8 cellular contexts compared by ENCODE assay signal in genomic region chr1:45012639-45013278, GRCh38. TPM values are rescaled to one million over a fixed set of nuclear protein-coding genes. Genes with fewer than 3 reads are reported as not detected.
DNase-seq lines count a peak whose midpoint lies in the region; ATAC-seq and TF ChIP-seq lines count a peak whose summit lies in the region.

No MANE protein-coding gene starts in this region.

- H3K27ac ChIP-seq in DOHH2 (ENCODE audit: low read depth, low read length), result no peak overlapping the region
- no peak overlapping the region for H3K27ac ChIP-seq in Karpas-422 (ENCODE audit: low read length)
- H3K27ac ChIP-seq in coronary artery, result peak overlapping the region; percentile 63 to 90
- peak overlapping the region; percentile 87 to 88 for H3K27ac ChIP-seq in left lung

- no peaks in the 10 kb centered on the region; the same call in 1 of the 2 replicates for H4K20me1 ChIP-seq in DOHH2 (ENCODE audit: control insufficient read depth, insufficient read depth, low read depth, low read length)
- no peaks in the 10 kb centered on the region for H4K20me1 ChIP-seq in Karpas-422 (ENCODE audit: insufficient read depth, low read depth, low read length)

- H3K79me2 ChIP-seq in DOHH2 (ENCODE audit: control insufficient read depth, low read length) (peaks cover 17% of the 10 kb centered on the region), Karpas-422 (ENCODE audit: low read length) (peaks cover 20% of the 10 kb centered on the region; the same call in 1 of the 2 replicates)

- ATAC-seq in left lung (peak; percentile 63), HG03342 (IDR thresholded peaks at IDR 0.05; ENCODE audit: unreplicated experiment) (no peak), HG03095 (IDR thresholded peaks at IDR 0.05; ENCODE audit: unreplicated experiment) (no peak)

- H3K9me2 ChIP-seq in DOHH2 (replicated peaks; ENCODE audit: control insufficient read depth, low read length), result no peaks in the 10 kb centered on the region
- no peaks in the 10 kb centered on the region for H3K9me2 ChIP-seq in Karpas-422 (replicated peaks; ENCODE audit: insufficient read depth, low read length)

- DNase-seq in Karpas-422, result peak; percentile 70
- DNase-seq in UCSD-AML1 (lab: John Stamatoyannopoulos, UW; ENCODE audit: unreplicated experiment), result peak; percentile 83
- DNase-seq in coronary artery (ENCODE audit: low spot score), result no peak
- peak; percentile 81 to 89 for DNase-seq in left lung
- peak; percentile 25 for DNase-seq in stimulated activated CD4-positive, alpha-beta T cell treated with anti-CD3 and anti-CD28 coated beads, Interleukin-2, amount 100 ng/mL, for 4 hours (ENCODE audit: low read depth)

- intact Hi-C loops in left lung (cut with DNase I), result loop anchor here in 1 of 2 donors (5.0 to 10.0 kb wide), 2 partner anchors 290 to 482 kb away; partner anchors contain the start of gene TESK2

- H3K36me3 ChIP-seq in DOHH2 (ENCODE audit: control insufficient read depth, low read length) (peaks cover 17% of the 10 kb centered on the region), Karpas-422 (ENCODE audit: insufficient read depth, low read length) (0 out of 2 replicates have a peak, but pooled peaks cover 6% of the 10 kb centered on the region), left lung (peaks cover 0 to 42% of the 10 kb centered on the region in 2 donors)

- H3K4me1 ChIP-seq in DOHH2 (ENCODE audit: control insufficient read depth, low read length), result peaks cover 30% of the 10 kb centered on the region
- H3K4me1 ChIP-seq in Karpas-422 (ENCODE audit: low read length), result peaks cover 32% of the 10 kb centered on the region
- peaks cover 18 to 52% of the 10 kb centered on the region in 2 donors for H3K4me1 ChIP-seq in left lung

- H3K9ac ChIP-seq in Karpas-422 (ENCODE audit: low read length), result peak overlapping the region; percentile 83

- TF ChIP-seq CTCF in DOHH2 (IDR thresholded peaks at IDR 0.05; ENCODE audit: low read depth, low read length, poor library complexity, severe bottlenecking), result no peak
- TF ChIP-seq CTCF in coronary artery (IDR thresholded peaks at IDR 0.05), result no peak
- TF ChIP-seq CTCF in left lung (IDR thresholded peaks at IDR 0.05), result no peak

- H3K4me3 ChIP-seq in DOHH2 (ENCODE audit: low read length), result peak overlapping the region; percentile 92
- peak overlapping the region; percentile 91 for H3K4me3 ChIP-seq in Karpas-422 (ENCODE audit: low read length)
- H3K4me3 ChIP-seq in coronary artery, result peak overlapping the region; percentile 99
- H3K4me3 ChIP-seq in left lung, result peak overlapping the region; percentile 64 to 86

- H2AFZ ChIP-seq in Karpas-422 (ENCODE audit: low read length), result peak overlapping the region; percentile 73

- H3K27me3 ChIP-seq in DOHH2 (ENCODE audit: control insufficient read depth, low read length), result no peaks in the 10 kb centered on the region
- H3K27me3 ChIP-seq in Karpas-422 (ENCODE audit: low read length), result no peaks in the 10 kb centered on the region
- no peaks in the 10 kb centered on the region for H3K27me3 ChIP-seq in left lung

- H3K4me2 ChIP-seq in DOHH2 (ENCODE audit: low read length), result peak overlapping the region; percentile 94
- H3K4me2 ChIP-seq in Karpas-422 (ENCODE audit: low read depth, low read length, poor library complexity, severe bottlenecking), result peak overlapping the region; percentile 94

- H3K9me3 ChIP-seq in DOHH2 (ENCODE audit: control insufficient read depth, insufficient read depth, low read length) (no peaks in the 10 kb centered on the region), Karpas-422 (ENCODE audit: low read length) (no peaks in the 10 kb centered on the region), left lung (no peaks in the 10 kb centered on the region)

- no peaks in the 10 kb centered on the region for H3F3A ChIP-seq in DOHH2 (ENCODE audit: control insufficient read depth, insufficient read depth)

RNA-seq across cellular contexts. Expression of gene UROD, which starts 0.7 kb away (rescaled TPM):
- total RNA-seq in Karpas-422 (2014; rRNA removed; shearing (Covaris generic); ENCODE audit: low replicate concordance), result 99.1 and 127 TPM in 2 replicates
- 10 to 100 TPM; 65.2 to 74.9 TPM for total RNA-seq in left lung

RNA-seq across cellular contexts. Expression of gene HECTD3, which starts 1.6 kb away (rescaled TPM):
- 6.9 and 8.8 TPM in 2 replicates for total RNA-seq in Karpas-422 (2014; rRNA removed; shearing (Covaris generic); ENCODE audit: low replicate concordance)
- total RNA-seq in left lung, result 10 to 100 TPM; 40.9 to 44.6 TPM

RNA-seq across cellular contexts. Expression of gene EIF2B3, which starts 26.4 kb away (rescaled TPM):
- total RNA-seq in Karpas-422 (2014; rRNA removed; shearing (Covaris generic); ENCODE audit: low replicate concordance), result 22.4 and 25.0 TPM in 2 replicates
- total RNA-seq in left lung, result 10 to 100 TPM; 21.3 to 32.5 TPM

Comparison
In these comparisons a context has a peak if more than half of its experiments do, and no peak if none do; other contexts are left out.
1. H3K27ac ChIP-seq: peak in coronary artery (2 of 2) and left lung (2 of 2); none in DOHH2 (single experiment) and Karpas-422 (single experiment).
2. Peak in every context shown above with its lines, with median percentiles within 50 percentile points of each other: H3K4me3 ChIP-seq.